Comparison of ENCODE assay signal across 26 cellular contexts in the genomic region with DNA sequence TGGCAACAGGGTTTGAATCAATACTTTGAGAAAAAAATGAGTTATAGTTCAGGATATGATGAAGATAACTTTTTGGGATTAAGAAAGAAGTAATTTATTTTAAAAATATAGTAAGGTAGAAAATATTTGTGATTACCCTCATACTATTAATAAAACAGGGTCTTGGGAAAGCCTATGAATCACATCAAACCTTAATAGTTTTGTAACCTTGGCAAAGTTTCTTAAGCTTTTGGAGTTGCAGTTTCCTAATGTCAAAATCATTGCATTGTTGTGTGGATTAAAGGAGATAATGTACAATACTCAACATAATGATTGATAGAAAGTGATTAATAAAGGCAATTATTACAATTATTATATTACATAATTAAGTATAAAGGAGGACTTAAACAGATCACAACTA.
DNase-seq lines count a peak whose midpoint lies in the region; ATAC-seq, FAIRE-seq and TF ChIP-seq lines count a peak whose summit lies in the region.
"Had no signal": no experiment of that assay in that cellular context is flagged by ENCODE, and none has a peak within 500 bp of the region (broad histone marks: within the 10 kb centered on the region; RNA-seq: fewer than 3 reads in every experiment).

No MANE protein-coding gene starts in this region.

- H2AFZ ChIP-seq in HepG2 (ENCODE audit: low read length) = no peak overlapping the region
- H2AFZ ChIP-seq: PC-9 had no signal

- no peak for DNase-seq in HepG2 (ENCODE audit: low spot score)
- peak; percentile 48 for DNase-seq in bronchial epithelial cell (ENCODE audit: low read depth)
- DNase-seq in omental fat pad (ENCODE audit: low spot score) = no peak
- DNase-seq in HT-29 (ENCODE audit: low spot score) = no peak
- no peak for DNase-seq in urothelium cell line (ENCODE audit: low spot score)
- DNase-seq: activated CD4-positive, alpha-beta T cell treated with anti-CD3 and anti-CD28 coated beads, Interleukin-2, amount 50 U/mL, for 48 hours; activated naive CD8-positive, alpha-beta T cell treated with anti-CD3 and anti-CD28 coated beads, Interleukin-2, amount 50 U/mL, for 24 hours; activated T-cell treated with anti-CD3 and anti-CD28 coated beads, Interleukin-2, amount 50 U/mL, for 72 hours; CD8-positive, alpha-beta T cell; glutamatergic neuron; left lung; midbrain; naive thymus-derived CD4-positive, alpha-beta T cell; NCI-H1417; NCI-H2029 treated with DMSO at 0.1 percent for 48 hours; NCI-H526 treated with DMSO at 0.1 percent for 48 hours; PC-9; stimulated activated CD4-positive, alpha-beta T cell treated with anti-CD3 and anti-CD28 coated beads, Interleukin-15, amount 100 ng/mL, for 24 hours; substantia nigra had no signal

- H3K4me3 ChIP-seq in liver (ENCODE audit: low read depth in 1 of 3, low read length in 3 of 3) (no peak overlapping the region), HepG2 (replicated peaks in 1 of 3; ENCODE audit: insufficient read depth in 1 of 3, low read depth in 2 of 3, low read length in 3 of 3) (no peak overlapping the region), bronchial epithelial cell (ENCODE audit: low read depth, low read length) (no peak overlapping the region)
- H3K4me3 ChIP-seq: left lung, PC-9 had no signal

- POLR2A ChIA-PET in HepG2 (lab: Yijun Ruan, JAX) = no interaction called here

- CTCF ChIA-PET in HepG2 (lab: Yijun Ruan, JAX; ENCODE audit: low intra/inter-chr PET ratio, low total read pairs) = no interaction called here

- no peak overlapping the region for H3K9ac ChIP-seq in liver (ENCODE audit: low read depth in 1 of 2, low read length in 2 of 2)
- H3K9ac ChIP-seq in HepG2 (ENCODE audit: insufficient read depth, low read depth, low read length) = no peak overlapping the region

- intact Hi-C loops in HepG2 (cut with micrococcal nuclease; ENCODE audit: unreplicated experiment) = no loop called here

- H3K4me2 ChIP-seq in HepG2 (ENCODE audit: low read depth, low read length) = no peak overlapping the region
- H3K4me2 ChIP-seq: PC-9 had no signal

- peaks cover 17% of the 10 kb centered on the region for H4K20me1 ChIP-seq in HepG2 (ENCODE audit: insufficient read depth, low read length)

- H3K27ac ChIP-seq in liver (ENCODE audit: low read depth in 1 of 2, low read length in 2 of 2) (peak overlapping the region; percentile 46 to 47), HepG2 (ENCODE audit: extremely low read length, insufficient read depth, low read length) (no peak overlapping the region)
- H3K27ac ChIP-seq: HL-60, left lung, neutrophil, PC-9 had no signal

- no peak for TF ChIP-seq EP300 in HepG2 (IDR thresholded peaks at IDR 0.05; ENCODE audit: low read depth in 2 of 2, low read length in 2 of 2)
- TF ChIP-seq EP300 in HepG2 (CRISPR knock-in tag; IDR thresholded peaks at IDR 0.05; ENCODE audit: borderline replicate concordance) = no peak

- peaks cover 87% of the 10 kb centered on the region for H3K79me2 ChIP-seq in HepG2 (ENCODE audit: insufficient read depth, low read length)

- H3K9me3 ChIP-seq in liver (ENCODE audit: control insufficient read depth in 4 of 4, low read length in 3 of 4) (no peaks in the 10 kb centered on the region), HepG2 (ENCODE audit: low read length) (peaks cover 3% of the 10 kb centered on the region; the same call in 1 of the 2 replicates)
- H3K9me3 ChIP-seq: neutrophil had no signal

- H3K36me3 ChIP-seq in liver (ENCODE audit: control insufficient read depth in 4 of 4, insufficient read depth in 3 of 4, low read depth in 1 of 4, low read length in 3 of 4) (peaks cover 0 to 2% (median 1%) of the 10 kb centered on the region in 4 donors), HepG2 (replicated peaks in 1 of 2; ENCODE audit: control insufficient read depth in 1 of 2, insufficient read depth in 2 of 2, low read length in 2 of 2) (peaks cover 7 to 8% of the 10 kb centered on the region in 2 experiments; a peak in 4 of 5 replicates), bronchial epithelial cell (ENCODE audit: control insufficient read depth, insufficient read depth, low read length) (peaks cover 2% of the 10 kb centered on the region)
- H3K36me3 ChIP-seq: left lung, neutrophil had no signal

- H3K27me3 ChIP-seq in liver (ENCODE audit: control insufficient read depth in 4 of 4, insufficient read depth in 4 of 4, low read length in 3 of 4) (no peaks in the 10 kb centered on the region), HepG2 (ENCODE audit: control insufficient read depth in 1 of 2, insufficient read depth in 2 of 2, low read length in 2 of 2) (no peaks in the 10 kb centered on the region), bronchial epithelial cell (ENCODE audit: control insufficient read depth, insufficient read depth, low read length) (no peaks in the 10 kb centered on the region)
- H3K27me3 ChIP-seq: left lung, neutrophil had no signal

- TF ChIP-seq POLR2A in HepG2 (IDR thresholded peaks at IDR 0.05; ENCODE audit: insufficient read depth in 1 of 2, low read depth in 2 of 2, low read length in 2 of 2) = no peak

- FAIRE-seq in HepG2 (lab: Jason Lieb, UNC) = no peak
- FAIRE-seq in bronchial epithelial cell (lab: Jason Lieb, UNC) = no peak
- no peak for FAIRE-seq in urothelium cell line (lab: Jason Lieb, UNC)

- no peak for ATAC-seq in HepG2
- peak; percentile 48 for ATAC-seq in omental fat pad (ENCODE audit: low FRiP score)
- ATAC-seq in HG03159 (IDR thresholded peaks at IDR 0.05; ENCODE audit: unreplicated experiment) = no peak
- no peak for ATAC-seq in HG02840 (IDR thresholded peaks at IDR 0.05; ENCODE audit: low FRiP score, unreplicated experiment)
- ATAC-seq: activated CD4-positive, CD25-positive, alpha-beta regulatory T cell treated with anti-CD3 and anti-CD28 coated beads, Interleukin-2, amount 50 U/mL, for 24 hours; activated naive CD8-positive, alpha-beta T cell treated with anti-CD3 and anti-CD28 coated beads, Interleukin-2, amount 50 U/mL, for 24 hours; activated T-cell treated with anti-CD3 and anti-CD28 coated beads, Interleukin-2, amount 50 U/mL, for 72 hours; CD8-positive, alpha-beta T cell; left lung; naive thymus-derived CD4-positive, alpha-beta T cell; stimulated activated memory B cell treated with anti-CD40 and anti-IgM and Interleukin-4, amounts not matched to agents 10 μg/mL and 1 μg/mL and 100 μg/mL, for 72 hours had no signal

- TF ChIP-seq RAD21 in liver (IDR thresholded peaks at IDR 0.05) (no peak), HepG2 (CRISPR knock-in tag; IDR thresholded peaks at IDR 0.05) (no peak)

- TF ChIP-seq CTCF in liver (IDR thresholded peaks at IDR 0.05; ENCODE audit: low read depth, low read length, missing input control) (no peak), HepG2 (CRISPR knock-in tag; IDR thresholded peaks at IDR 0.05) (no peak), bronchial epithelial cell (IDR thresholded peaks at IDR 0.05; ENCODE audit: insufficient read depth, low read length, severe bottlenecking) (no peak), omental fat pad (IDR thresholded peaks at IDR 0.05) (no peak)

- in situ Hi-C loops in HepG2 (cut with HindIII; ENCODE audit: extremely low pct_ligation_motif_present, low pct_unique_long_range_greater_than_20kb) = no loop called here

- no TSS peak for BruUV-seq in HepG2 (replicated peaks; lab: Mats Ljungman, UMichigan)

- peaks cover 3 to 27% (median 25%) of the 10 kb centered on the region in 4 donors for H3K4me1 ChIP-seq in liver (ENCODE audit: control insufficient read depth in 4 of 4, insufficient read depth in 4 of 4, low read length in 3 of 4)
- H3K4me1 ChIP-seq in HepG2 (ENCODE audit: insufficient read depth, low read length) = peaks cover 52% of the 10 kb centered on the region

TF ChIP-seq in liver, 16 proteins besides CTCF, POLR2A, EP300 and RAD21 (continues in another document):
- TF ChIP-seq EGR1 (IDR thresholded peaks at IDR 0.05; ENCODE audit: low read depth in 2 of 2) = no peak
- TF ChIP-seq JUND (IDR thresholded peaks at IDR 0.05) = no peak
- TF ChIP-seq SP1 (IDR thresholded peaks at IDR 0.05) = no peak
- no peak for TF ChIP-seq FOXA1 (IDR thresholded peaks at IDR 0.05)
- no peak for TF ChIP-seq TAF1 (conservative IDR thresholded peaks at IDR 0.05)

TF ChIP-seq in HepG2, 621 proteins besides CTCF, POLR2A, EP300 and RAD21 (continues in another document):
- TF ChIP-seq DR1 (CRISPR knock-in tag; IDR thresholded peaks at IDR 0.05) (no peak), CEBPB (IDR thresholded peaks at IDR 0.05; ENCODE audit: borderline replicate concordance, low read depth, low read length) (no peak), MYNN (CRISPR knock-in tag; IDR thresholded peaks at IDR 0.05; ENCODE audit: low read depth) (no peak), MAFK (conservative IDR thresholded peaks at IDR 0.05 in 1 of 2, IDR thresholded peaks at IDR 0.05 in 1 of 2; ENCODE audit: low read length in 2 of 2) (no peak), KAT2B (IDR thresholded peaks at IDR 0.05; ENCODE audit: borderline replicate concordance, low read depth, low read length) (no peak), ZNF253 (CRISPR knock-in tag; IDR thresholded peaks at IDR 0.05; ENCODE audit: borderline replicate concordance) (no peak), ZNF326 (CRISPR knock-in tag; IDR thresholded peaks at IDR 0.05; ENCODE audit: borderline replicate concordance) (no peak), MIER3 (CRISPR knock-in tag; IDR thresholded peaks at IDR 0.05; ENCODE audit: borderline replicate concordance) (no peak)
- TF ChIP-seq, protein P1, sequence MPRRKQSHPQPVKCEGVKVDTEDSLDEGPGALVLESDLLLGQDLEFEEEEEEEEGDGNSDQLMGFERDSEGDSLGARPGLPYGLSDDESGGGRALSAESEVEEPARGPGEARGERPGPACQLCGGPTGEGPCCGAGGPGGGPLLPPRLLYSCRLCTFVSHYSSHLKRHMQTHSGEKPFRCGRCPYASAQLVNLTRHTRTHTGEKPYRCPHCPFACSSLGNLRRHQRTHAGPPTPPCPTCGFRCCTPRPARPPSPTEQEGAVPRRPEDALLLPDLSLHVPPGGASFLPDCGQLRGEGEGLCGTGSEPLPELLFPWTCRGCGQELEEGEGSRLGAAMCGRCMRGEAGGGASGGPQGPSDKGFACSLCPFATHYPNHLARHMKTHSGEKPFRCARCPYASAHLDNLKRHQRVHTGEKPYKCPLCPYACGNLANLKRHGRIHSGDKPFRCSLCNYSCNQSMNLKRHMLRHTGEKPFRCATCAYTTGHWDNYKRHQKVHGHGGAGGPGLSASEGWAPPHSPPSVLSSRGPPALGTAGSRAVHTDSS (CRISPR knock-in tag; conservative IDR thresholded peaks at IDR 0.05) = no peak
- TF ChIP-seq, protein P2, sequence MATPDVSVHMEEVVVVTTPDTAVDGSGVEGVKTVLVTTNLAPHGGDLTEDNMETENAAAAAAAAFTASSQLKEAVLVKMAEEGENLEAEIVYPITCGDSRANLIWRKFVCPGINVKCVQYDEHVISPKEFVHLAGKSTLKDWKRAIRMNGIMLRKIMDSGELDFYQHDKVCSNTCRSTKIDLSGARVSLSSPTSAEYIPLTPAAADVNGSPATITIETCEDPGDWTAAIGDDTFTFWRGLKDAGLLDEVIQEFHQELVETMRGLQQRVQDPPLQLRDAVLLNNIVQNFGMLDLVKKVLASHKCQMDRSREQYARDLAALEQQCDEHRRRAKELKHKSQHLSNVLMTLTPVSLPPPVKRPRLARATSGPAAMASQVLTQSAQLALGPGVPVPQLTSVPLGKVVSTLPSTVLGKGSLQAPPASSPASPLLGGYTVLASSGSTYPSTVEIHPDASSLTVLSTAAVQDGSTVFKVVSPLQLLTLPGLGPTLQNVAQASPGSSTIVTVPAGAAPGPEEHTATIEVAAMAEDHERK (CRISPR knock-in tag; IDR thresholded peaks at IDR 0.05; ENCODE audit: low read depth) = no peak
